8 cellular contexts compared by ENCODE assay signal in the genomic region with DNA sequence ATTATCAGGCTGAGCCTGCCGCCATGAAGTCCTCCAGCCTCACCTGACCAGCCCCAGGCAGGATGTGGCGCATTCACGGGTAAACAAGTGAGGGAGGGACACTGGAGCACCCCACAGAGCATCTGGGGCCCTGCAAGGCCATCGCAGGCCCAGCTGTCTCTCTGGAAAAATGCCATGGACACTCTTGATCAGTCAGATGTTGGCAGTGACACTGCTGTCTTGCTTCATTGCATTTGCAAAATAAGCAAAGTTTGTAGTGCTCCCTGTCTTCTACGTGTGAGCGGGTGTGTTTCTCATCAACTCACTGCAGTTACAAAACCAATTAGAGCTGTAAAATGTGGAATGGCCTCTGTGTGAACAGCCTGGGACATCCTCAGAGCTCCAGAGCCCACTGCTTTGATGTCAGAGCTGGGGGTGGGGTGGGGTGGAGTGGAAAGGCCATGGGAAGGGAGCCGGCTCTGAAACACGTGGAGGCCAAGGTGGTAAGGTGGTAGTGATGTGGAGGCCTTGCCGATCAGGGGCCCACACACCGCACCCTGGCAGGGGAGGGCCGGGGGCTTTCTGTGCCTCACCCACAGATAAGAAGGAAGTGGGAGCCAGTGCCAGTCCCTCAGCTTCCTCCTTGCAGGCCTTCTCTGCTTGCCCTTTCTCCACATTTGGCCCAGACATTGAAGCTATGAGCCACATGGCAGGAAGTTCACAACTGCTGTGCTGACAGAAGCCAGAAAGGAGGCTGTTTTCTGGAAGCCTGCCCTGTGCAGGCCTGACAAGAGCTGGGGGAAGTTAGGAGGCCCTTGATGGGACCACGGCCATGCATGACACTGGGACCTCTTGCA.
A peak's percentile ranks its signal among the peaks of the same experiment; 100 is the strongest.
DNase-seq lines count a peak whose midpoint lies in the region; ATAC-seq and TF ChIP-seq lines count a peak whose summit lies in the region.

No MANE protein-coding gene starts in this region.

- no peak overlapping the region for H3K4me3 Mint-ChIP-seq in activated CD4-positive, alpha-beta memory T cell treated with anti-CD3 and anti-CD28 coated beads for 36 hours

- no peak overlapping the region for H3K4me3 ChIP-seq in Karpas-422 (ENCODE audit: low read length)

- no peaks in the 10 kb centered on the region for H3K36me3 Mint-ChIP-seq in activated CD4-positive, alpha-beta memory T cell treated with anti-CD3 and anti-CD28 coated beads for 36 hours

- no peak for TF ChIP-seq CTCF in omental fat pad (IDR thresholded peaks at IDR 0.05)

- H3K9me3 ChIP-seq in Karpas-422 (ENCODE audit: low read length), result no peaks in the 10 kb centered on the region

- no peaks in the 10 kb centered on the region for H3K9me3 Mint-ChIP-seq in activated CD4-positive, alpha-beta memory T cell treated with anti-CD3 and anti-CD28 coated beads for 36 hours

- no peaks in the 10 kb centered on the region for H3K4me1 ChIP-seq in Karpas-422 (ENCODE audit: low read length)

- ATAC-seq in omental fat pad (ENCODE audit: low FRiP score), result peak; percentile 63
- ATAC-seq in GM18505 (IDR thresholded peaks at IDR 0.05; ENCODE audit: unreplicated experiment), result no peak
- no peak for ATAC-seq in HG02759 (IDR thresholded peaks at IDR 0.05; ENCODE audit: unreplicated experiment)

- TF ChIP-seq POLR2A in GM18505 (IDR thresholded peaks at IDR 0.05; ENCODE audit: borderline replicate concordance, extremely low read depth, insufficient read depth, insufficient read length), result no peak

- intact Hi-C loops in activated CD4-positive, alpha-beta memory T cell treated with anti-CD3 and anti-CD28 coated beads for 36 hours (cut with micrococcal nuclease), result no loop called here

- no peaks in the 10 kb centered on the region for H3K79me2 ChIP-seq in Karpas-422 (ENCODE audit: low read length)

- no peaks in the 10 kb centered on the region for H3K36me3 ChIP-seq in Karpas-422 (ENCODE audit: insufficient read depth, low read length)

- no peaks in the 10 kb centered on the region for H3K4me1 Mint-ChIP-seq in activated CD4-positive, alpha-beta memory T cell treated with anti-CD3 and anti-CD28 coated beads for 36 hours (ENCODE audit: low read depth)

- no peaks in the 10 kb centered on the region for H4K20me1 ChIP-seq in Karpas-422 (ENCODE audit: insufficient read depth, low read depth, low read length)

- no peak overlapping the region for H3K4me2 ChIP-seq in Karpas-422 (ENCODE audit: low read depth, low read length, poor library complexity, severe bottlenecking)

- CTCF ChIA-PET in activated CD4-positive, alpha-beta memory T cell treated with anti-CD3 and anti-CD28 coated beads for 36 hours (lab: Charles Lee), result no interaction called here

- no peak overlapping the region for H3K9ac ChIP-seq in Karpas-422 (ENCODE audit: low read length)

- H3K27me3 Mint-ChIP-seq in activated CD4-positive, alpha-beta memory T cell treated with anti-CD3 and anti-CD28 coated beads for 36 hours, result no peaks in the 10 kb centered on the region

- DNase-seq in DMS 273 treated with DMSO at 0.1 percent for 48 hours (lab: John Stamatoyannopoulos, UW) (peak; percentile 27), NCI-H524 (lab: John Stamatoyannopoulos, UW) (peak; percentile 76 to 95), fibroblast of gingiva (ENCODE audit: low read depth) (peak; percentile 31), omental fat pad (ENCODE audit: low spot score) (no peak), Karpas-422 (no peak)
- DNase-seq in activated CD4-positive, alpha-beta memory T cell treated with anti-CD3 and anti-CD28 coated beads for 36 hours, result no peak

- no peak overlapping the region for H3K27ac Mint-ChIP-seq in activated CD4-positive, alpha-beta memory T cell treated with anti-CD3 and anti-CD28 coated beads for 36 hours

- H2AFZ ChIP-seq in Karpas-422 (ENCODE audit: low read length), result no peak overlapping the region

- POLR2A ChIA-PET in activated CD4-positive, alpha-beta memory T cell treated with anti-CD3 and anti-CD28 coated beads for 36 hours (lab: Charles Lee), result no interaction called here

- H3K27ac ChIP-seq in Karpas-422 (ENCODE audit: low read length), result no peak overlapping the region

- no peaks in the 10 kb centered on the region for H3K27me3 ChIP-seq in Karpas-422 (ENCODE audit: low read length)

- no peaks in the 10 kb centered on the region for H3K9me2 ChIP-seq in Karpas-422 (replicated peaks; ENCODE audit: insufficient read depth, low read length)

Comparison
In these comparisons a context has a peak if more than half of its experiments do, and no peak if none do; other contexts are left out.
1. DNase-seq: peak in DMS 273 treated with DMSO at 0.1 percent for 48 hours (single experiment), NCI-H524 (2 of 2) and fibroblast of gingiva (single experiment); none in omental fat pad (single experiment), Karpas-422 (single experiment) and activated CD4-positive, alpha-beta memory T cell treated with anti-CD3 and anti-CD28 coated beads for 36 hours (single experiment).